Comparison of ENCODE assay signal across 28 cellular contexts in the genomic region with DNA sequence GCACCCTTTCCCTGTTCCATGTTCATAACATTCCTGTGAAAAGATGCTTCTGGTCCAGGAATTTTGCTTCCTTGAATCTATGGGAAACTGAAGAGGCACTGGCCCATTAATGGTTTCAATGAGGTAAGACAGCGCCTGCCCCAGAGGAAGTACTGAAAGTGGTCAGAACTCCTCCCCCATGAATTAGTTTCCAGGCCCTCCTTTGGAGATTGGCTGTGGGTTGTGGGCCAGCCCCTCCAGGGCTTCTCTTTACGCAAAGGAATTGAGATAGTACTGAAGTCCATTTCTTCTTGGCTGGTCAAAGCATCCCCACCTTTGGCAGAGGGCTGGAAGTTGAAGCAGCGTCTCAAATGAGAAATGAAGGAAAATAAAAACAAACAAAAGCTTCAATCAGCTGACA.
"Had no signal": no experiment of that assay in that cellular context is flagged by ENCODE, and none has a peak within 500 bp of the region (broad histone marks: within the 10 kb centered on the region; RNA-seq: fewer than 3 reads in every experiment).

No MANE protein-coding gene starts in this region.

- H3K36me3 ChIP-seq: ascending aorta had no signal

- H3K4me3 ChIP-seq: ascending aorta had no signal

- FAIRE-seq: TTC549 had no signal

- H3K27me3 ChIP-seq: ascending aorta had no signal

- DNase-seq: activated CD4-positive, alpha-beta memory T cell treated with anti-CD3 and anti-CD28 coated beads, Interleukin-2, amount 10 ng/mL, durations not matched to agents 7 days and 5 days; activated CD4-positive, alpha-beta T cell treated with anti-CD3 and anti-CD28 coated beads for 1 hour; activated CD4-positive, alpha-beta T cell treated with anti-CD3 and anti-CD28 coated beads for 36 hours; activated CD4-positive, alpha-beta T cell treated with anti-CD3 and anti-CD28 coated beads for 48 hours; activated CD4-positive, alpha-beta T cell treated with anti-CD3 and anti-CD28 coated beads, Interleukin-2, amount 10 ng/mL, durations not matched to agents 7 days and 5 days; activated CD4-positive, alpha-beta T cell treated with anti-CD3 and anti-CD28 coated beads, Interleukin-2, amount 50 U/mL, for 48 hours; activated CD4-positive, CD25-positive, alpha-beta regulatory T cell; activated CD8-positive, alpha-beta memory T cell treated with anti-CD3 and anti-CD28 coated beads for 24 hours; activated CD8-positive, alpha-beta memory T cell treated with anti-CD3 and anti-CD28 coated beads, Interleukin-2, amount 10 ng/mL, durations not matched to agents 7 days and 5 days; activated CD8-positive, alpha-beta memory T cell treated with anti-CD3 and anti-CD28 coated beads, Interleukin-2, amount 50 U/mL, for 48 hours; activated CD8-positive, alpha-beta T cell treated with anti-CD3 and anti-CD28 coated beads, Interleukin-2, amount 10 ng/mL, durations not matched to agents 7 days and 5 days; activated effector memory CD4-positive, alpha-beta T cell treated with Interleukin-2 at 50 U/mL for 16 hours; activated gamma-delta T cell; activated naive CD4-positive, alpha-beta T cell treated with anti-CD3 and anti-CD28 coated beads, Interleukin-2, amount 10 ng/mL, durations not matched to agents 7 days and 5 days; activated naive CD4-positive, alpha-beta T cell treated with Interleukin-2 at 50 U/mL for 16 hours; activated naive CD8-positive, alpha-beta T cell treated with anti-CD3 and anti-CD28 coated beads, Interleukin-2, amount 10 ng/mL, durations not matched to agents 7 days and 5 days; activated naive CD8-positive, alpha-beta T cell treated with anti-CD3 and anti-CD28 coated beads, Interleukin-2, amount 50 U/mL, for 24 hours; activated T-cell treated with anti-CD3 and anti-CD28 coated beads, Interleukin-2, amount 50 U/mL, for 24 hours; activated T-cell treated with anti-CD3 and anti-CD28 coated beads, Interleukin-2, amount 50 U/mL, for 48 hours; amygdala; anterior cingulate cortex; central memory CD4-positive, alpha-beta T cell; T-helper 1 cell; T-helper 2 cell; T-helper 9 cell had no signal

- H3K4me1 ChIP-seq: ascending aorta had no signal

- H3K9me3 ChIP-seq: ascending aorta had no signal

- H3K27ac ChIP-seq: ascending aorta, VCaP had no signal
